Comparison of ENCODE assay signal across 21 cellular contexts in genomic region chr5:91794455-91794854, GRCh38.
"Had no signal": no experiment of that assay in that cellular context is flagged by ENCODE, and none has a peak within 500 bp of the region (broad histone marks: within the 10 kb centered on the region; RNA-seq: fewer than 3 reads in every experiment).

No MANE protein-coding gene starts in this region.

- H3K9me3 ChIP-seq: left ventricle myocardium inferior, mucosa of descending colon, ovary, right atrium auricular region, right lobe of liver, tibial nerve, vagina had no signal

- DNase-seq: islet precursor cell; left ventricle myocardium inferior; midbrain; mucosa of descending colon; naive thymus-derived CD4-positive, alpha-beta T cell; ovary; right lobe of liver; stimulated activated CD4-positive, alpha-beta T cell treated with anti-CD3 and anti-CD28 coated beads, Interleukin-1b, Interleukin-23, amount 100 ng/mL, for 48 hours; stimulated activated CD4-positive, alpha-beta T cell treated with anti-CD3 and anti-CD28 coated beads, Interleukin-2, amount 100 ng/mL, for 48 hours; stimulated activated CD4-positive, alpha-beta T cell treated with anti-CD3 and anti-CD28 coated beads, Interleukin-4, amount 100 ng/mL, for 4 hours; stimulated activated CD8-positive, alpha-beta memory T cell treated with anti-CD3 and anti-CD28 coated beads, Interleukin-4, amount 100 ng/mL, for 48 hours; stimulated activated naive CD4-positive, alpha-beta T cell treated with Interleukin-2 at 50 U/mL for 16 hours; stimulated activated naive CD8-positive, alpha-beta T cell treated with anti-CD3 and anti-CD28 coated beads, Interleukin-15, amount 100 ng/mL, for 72 hours; substantia nigra had no signal

- H3K27me3 ChIP-seq: ovary, right atrium auricular region, right lobe of liver, tibial nerve, vagina had no signal

- H3K4me3 ChIP-seq: left ventricle myocardium inferior, lung, mucosa of descending colon, ovary, right atrium auricular region, right lobe of liver, smooth muscle cell, tibial nerve, vagina had no signal

- ATAC-seq: mucosa of descending colon; naive thymus-derived CD4-positive, alpha-beta T cell; natural killer cell treated with Interleukin-12 subunit alpha and Interleukin-12 subunit beta and Interleukin-15 and Interleukin-18, amount 100 ng/mL, for 72 hours; stimulated activated memory B cell treated with anti-CD40 and anti-IgM and Interleukin-4, amounts not matched to agents 10 μg/mL and 1 μg/mL and 100 μg/mL, for 72 hours; stimulated activated naive CD8-positive, alpha-beta T cell treated with anti-CD3 and anti-CD28 coated beads, Interleukin-15, amount 100 ng/mL, for 72 hours had no signal

- H3K4me1 ChIP-seq: left ventricle myocardium inferior, right atrium auricular region, right lobe of liver, tibial nerve, vagina had no signal

- H3K27ac ChIP-seq: left ventricle myocardium inferior, ovary, right atrium auricular region, right lobe of liver, tibial nerve, vagina had no signal

- H3K36me3 ChIP-seq: left ventricle myocardium inferior, ovary, right atrium auricular region, right lobe of liver, tibial nerve, vagina had no signal

- H3K4me2 ChIP-seq: smooth muscle cell had no signal
